Comparison of ENCODE assay signal across 17 cellular contexts in the genomic region with DNA sequence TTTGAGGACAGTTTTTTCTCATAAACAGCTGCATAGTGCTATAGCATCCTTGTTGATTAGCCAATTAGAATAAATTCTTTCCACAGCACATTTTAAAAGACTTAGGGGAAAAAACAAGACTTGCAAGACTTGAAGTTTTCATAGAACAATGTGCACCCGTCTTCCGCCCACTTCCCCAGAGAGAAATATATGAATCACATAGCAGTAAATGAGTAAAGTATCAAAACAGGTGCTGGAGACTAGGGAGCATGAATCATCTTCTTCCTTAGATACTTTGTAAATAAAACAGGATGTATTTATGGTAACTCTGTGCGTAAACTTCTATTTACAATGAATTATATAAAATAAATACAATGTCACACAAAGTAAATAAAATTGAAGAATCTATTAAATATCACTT.
DNase-seq lines count a peak whose midpoint lies in the region; ATAC-seq and TF ChIP-seq lines count a peak whose summit lies in the region.
"Had no signal": no experiment of that assay in that cellular context is flagged by ENCODE, and none has a peak within 500 bp of the region (broad histone marks: within the 10 kb centered on the region; RNA-seq: fewer than 3 reads in every experiment).

No MANE protein-coding gene starts in this region.

- peaks cover 78% of the 10 kb centered on the region for H3K4me1 ChIP-seq in BLaER1

- H3K4me1 Mint-ChIP-seq in mesothelial cell of epicardium = peaks cover 20% of the 10 kb centered on the region
- H3K4me1 Mint-ChIP-seq: stimulated activated memory B cell treated with anti-CD40 and anti-IgM and Interleukin-4, amounts not matched to agents 10 μg/mL and 1 μg/mL and 100 μg/mL, for 72 hours had no signal

- H3K27ac ChIP-seq in BLaER1 = no peak overlapping the region
- H3K27ac ChIP-seq: C4-2B, SK-N-MC had no signal

- no peaks in the 10 kb centered on the region for H3K27me3 Mint-ChIP-seq in mesothelial cell of epicardium (ENCODE audit: low read depth)

- H4K20me1 ChIP-seq in BLaER1 = no peaks in the 10 kb centered on the region

- no peaks in the 10 kb centered on the region for H3K9me3 Mint-ChIP-seq in mesothelial cell of epicardium

- H3K36me3 ChIP-seq in BLaER1 = no peaks in the 10 kb centered on the region

- H3K4me3 ChIP-seq in BLaER1 (no peak overlapping the region), LNCaP clone FGC (ENCODE audit: low read depth, low read length) (no peak overlapping the region), choroid plexus epithelial cell (ENCODE audit: low read depth, low read length) (no peak overlapping the region)
- H3K4me3 ChIP-seq: heart left ventricle, SK-N-MC had no signal

- peak overlapping the region; percentile 13 for H3K27ac Mint-ChIP-seq in mesothelial cell of epicardium
- H3K27ac Mint-ChIP-seq: stimulated activated memory B cell treated with anti-CD40 and anti-IgM and Interleukin-4, amounts not matched to agents 10 μg/mL and 1 μg/mL and 100 μg/mL, for 72 hours had no signal

- TF ChIP-seq CTCF in LNCaP clone FGC (IDR thresholded peaks at IDR 0.05; ENCODE audit: control insufficient read depth, extremely low read depth, insufficient read depth) = no peak
- no peak for TF ChIP-seq CTCF in choroid plexus epithelial cell (conservative IDR thresholded peaks at IDR 0.05; ENCODE audit: low read depth, low read length)
- no peak for TF ChIP-seq CTCF in mesothelial cell of epicardium (IDR thresholded peaks at IDR 0.05; ENCODE audit: unreplicated experiment)

- peak overlapping the region; percentile 22; the same call in 1 of the 2 replicates for H3K4me2 ChIP-seq in BLaER1

- DNase-seq in LNCaP clone FGC (ENCODE audit: low read depth) (peak; percentile 8), choroid plexus epithelial cell (ENCODE audit: low read depth) (peak; percentile 88), mesothelial cell of epicardium (ENCODE audit: low spot score in 2 of 2, unreplicated experiment in 2 of 2) (no peak), NCI-H2196 (lab: John Stamatoyannopoulos, UW; ENCODE audit: unreplicated experiment) (no peak)
- DNase-seq: activated CD4-positive, alpha-beta T cell treated with anti-CD3 and anti-CD28 coated beads for 1 hour; activated effector memory CD4-positive, alpha-beta T cell treated with Interleukin-2 at 50 U/mL for 16 hours; heart left ventricle; NCI-H1092 treated with DMSO at 0.1 percent for 48 hours; NCI-H526 treated with DMSO at 0.1 percent for 48 hours; stimulated activated CD4-positive, alpha-beta T cell treated with anti-CD3 and anti-CD28 coated beads, Interleukin-2, amount 100 ng/mL, for 24 hours had no signal

- H3K9me3 ChIP-seq in BLaER1 = peaks cover 4% of the 10 kb centered on the region; the same call in 1 of the 2 replicates
- H3K9me3 ChIP-seq: heart left ventricle had no signal

- H3K4me3 Mint-ChIP-seq in mesothelial cell of epicardium = no peak overlapping the region
- H3K4me3 Mint-ChIP-seq: stimulated activated memory B cell treated with anti-CD40 and anti-IgM and Interleukin-4, amounts not matched to agents 10 μg/mL and 1 μg/mL and 100 μg/mL, for 72 hours had no signal

- no peak overlapping the region for H3K9ac ChIP-seq in BLaER1

- ATAC-seq in GM19023 (IDR thresholded peaks at IDR 0.05; ENCODE audit: unreplicated experiment) (no peak), HG02642 (IDR thresholded peaks at IDR 0.05; ENCODE audit: poor library complexity, unreplicated experiment) (no peak), GM18498 (IDR thresholded peaks at IDR 0.05; ENCODE audit: unreplicated experiment) (no peak)
- ATAC-seq: stimulated activated memory B cell treated with anti-CD40 and anti-IgM and Interleukin-4, amounts not matched to agents 10 μg/mL and 1 μg/mL and 100 μg/mL, for 72 hours had no signal

- no peaks in the 10 kb centered on the region for H3K27me3 ChIP-seq in BLaER1
- H3K27me3 ChIP-seq: heart left ventricle had no signal

- H3K36me3 Mint-ChIP-seq in mesothelial cell of epicardium = peaks cover 4% of the 10 kb centered on the region
- H3K36me3 Mint-ChIP-seq: stimulated activated memory B cell treated with anti-CD40 and anti-IgM and Interleukin-4, amounts not matched to agents 10 μg/mL and 1 μg/mL and 100 μg/mL, for 72 hours had no signal

Comparison
In these comparisons a context has a peak if more than half of its experiments do, and no peak if none do; other contexts are left out.
1. DNase-seq: peak in LNCaP clone FGC (single experiment) and choroid plexus epithelial cell (single experiment); none in mesothelial cell of epicardium (0 of 2) and NCI-H2196 (single experiment).